16 cellular contexts compared by ENCODE assay signal in genomic region chr5:150609843-150610584, GRCh38. TPM values are rescaled to one million over a fixed set of nuclear protein-coding genes. Genes with fewer than 3 reads are reported as not detected.
DNase-seq lines count a peak whose midpoint lies in the region; ATAC-seq and TF ChIP-seq lines count a peak whose summit lies in the region.
"Had no signal": no experiment of that assay in that cellular context is flagged by ENCODE, and none has a peak within 500 bp of the region (broad histone marks: within the 10 kb centered on the region; RNA-seq: fewer than 3 reads in every experiment).

No MANE protein-coding gene starts in this region.

- H3K4me3 ChIP-seq in BLaER1 (no peak overlapping the region), coronary artery (no peak overlapping the region), right lobe of liver (no peak overlapping the region)
- H3K4me3 ChIP-seq: A549, GM23248, pancreas had no signal

- intact Hi-C loops in right lobe of liver (cut with DNase I): no loop called here
- intact Hi-C loops in sciatic nerve (cut with DNase I): no loop called here

- TF ChIP-seq POLR2A in right lobe of liver (IDR thresholded peaks at IDR 0.05): no peak

- ATAC-seq in right lobe of liver (peak; percentile 65 to 76 (median 70)), sciatic nerve (peak; percentile 59), HG02623 (IDR thresholded peaks at IDR 0.05; ENCODE audit: unreplicated experiment) (no peak), GM21825 (IDR thresholded peaks at IDR 0.05; ENCODE audit: unreplicated experiment) (no peak)
- ATAC-seq: pancreas had no signal

- peak; percentile 93 for DNase-seq in coronary artery (ENCODE audit: low spot score)
- DNase-seq in right lobe of liver: peak in 2 of 3 donors; percentile 49 to 69
- no peak for DNase-seq in sciatic nerve (ENCODE audit: low spot score)
- DNase-seq in activated CD4-positive, CD25-positive, alpha-beta regulatory T cell (lab: John Stamatoyannopoulos, UW): no peak
- DNase-seq in NCI-H187 treated with DMSO at 0.1 percent for 48 hours (lab: John Stamatoyannopoulos, UW): no peak
- DNase-seq: activated naive CD8-positive, alpha-beta T cell treated with anti-CD3 and anti-CD28 coated beads, Interleukin-2, amount 10 ng/mL, durations not matched to agents 7 days and 5 days; DMS 273 treated with DMSO at 0.1 percent for 48 hours; foreskin melanocyte; GM23248; MV-4-11; NCI-H446 had no signal

- H3K9ac ChIP-seq in BLaER1: peak overlapping the region; percentile 66
- H3K9ac ChIP-seq: GM23248 had no signal

- H3K36me3 ChIP-seq in BLaER1 (no peaks in the 10 kb centered on the region), right lobe of liver (no peaks in the 10 kb centered on the region)
- H3K36me3 ChIP-seq: pancreas had no signal

- TF ChIP-seq CTCF in coronary artery (IDR thresholded peaks at IDR 0.05): no peak
- no peak for TF ChIP-seq CTCF in right lobe of liver (IDR thresholded peaks at IDR 0.05)

- peak overlapping the region; percentile 79 for H3K27ac ChIP-seq in BLaER1
- H3K27ac ChIP-seq in coronary artery: peak overlapping the region; percentile 88 to 93
- H3K27ac ChIP-seq in right lobe of liver: peak overlapping the region; percentile 3 to 87 (median 43)
- H3K27ac ChIP-seq: GM23248, pancreas had no signal

- H3K9me3 ChIP-seq in BLaER1 (no peaks in the 10 kb centered on the region), right lobe of liver (no peaks in the 10 kb centered on the region)
- H3K9me3 ChIP-seq: A549, pancreas had no signal

- 20% methylated on average over 3 of the region's 7 CpGs for WGBS in right lobe of liver (ENCODE audit: insufficient coverage, low coverage, low lambda C conversion rate, missing lambda C conversion rate)

- no peaks in the 10 kb centered on the region for H4K20me1 ChIP-seq in BLaER1

- H3K4me1 ChIP-seq in BLaER1 (peaks cover 98% of the 10 kb centered on the region), right lobe of liver (peaks cover 2 to 51% (median 33%) of the 10 kb centered on the region in 4 donors)

- H3K4me2 ChIP-seq in BLaER1: peak overlapping the region; percentile 75
- H3K4me2 ChIP-seq: A549 had no signal

- H3K27me3 ChIP-seq in BLaER1: no peaks in the 10 kb centered on the region
- no peaks in the 10 kb centered on the region for H3K27me3 ChIP-seq in right lobe of liver
- H3K27me3 ChIP-seq: pancreas had no signal

RNA-seq across cellular contexts. Expression of gene SYNPO, which starts 30.4 kb away (rescaled TPM):
- total RNA-seq in right lobe of liver (10 to 100 TPM; 23.4 to 51.8 (median 35.6) TPM), sciatic nerve (179 TPM)

RNA-seq across cellular contexts. Expression of gene MYOZ3, which starts 51.0 kb away (rescaled TPM):
- total RNA-seq in right lobe of liver (under 1 TPM in 3 of 6 experiments, not detected in 3; 0.09 to 0.25 (median 0.12) TPM), sciatic nerve (17.9 TPM)

Comparison
In these comparisons a context has a peak if more than half of its experiments do, and no peak if none do; other contexts are left out.
1. DNase-seq: peak in coronary artery (single experiment) and right lobe of liver (2 of 3); none in sciatic nerve (single experiment), activated CD4-positive, CD25-positive, alpha-beta regulatory T cell (0 of 4) and NCI-H187 treated with DMSO at 0.1 percent for 48 hours (single experiment).
2. ATAC-seq: peak in right lobe of liver (4 of 4) and sciatic nerve (single experiment); none in HG02623 (single experiment) and GM21825 (single experiment).
3. RNA of gene MYOZ3, which starts 51.0 kb away (total RNA-seq): 17.9 TPM in sciatic nerve (single experiment); 0.09 to 0.25 TPM in right lobe of liver; every median in the first group is over 10 times any median in the second.
4. Peak in every context shown above with its lines, with median percentiles within 50 percentile points of each other: H3K27ac ChIP-seq.